Comparison of ENCODE assay signal across 23 cellular contexts in the genomic region with DNA sequence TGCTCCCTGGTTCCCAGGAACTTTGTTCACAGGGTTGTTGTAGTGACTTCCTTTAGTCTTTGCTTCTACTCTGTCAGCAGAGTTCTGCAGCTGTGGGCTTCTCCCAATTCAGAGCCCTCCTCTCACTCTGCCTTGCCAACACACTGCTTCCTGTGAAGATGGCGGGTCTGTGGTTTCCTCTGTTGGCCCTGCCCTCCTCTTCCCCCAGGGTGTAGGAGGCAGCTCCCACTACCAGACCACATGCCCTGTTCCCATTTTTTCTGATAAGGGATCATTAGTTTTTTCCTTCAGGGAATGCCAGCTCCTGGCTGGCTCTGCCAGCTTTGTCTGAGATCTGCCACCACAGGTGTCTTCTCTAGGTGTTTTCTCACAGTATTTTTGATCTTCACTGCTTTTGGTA. TPM values are rescaled to one million over a fixed set of nuclear protein-coding genes. Genes with fewer than 3 reads are reported as not detected.
A peak's percentile ranks its signal among the peaks of the same experiment; 100 is the strongest.
DNase-seq lines count a peak whose midpoint lies in the region; ATAC-seq, FAIRE-seq and TF ChIP-seq lines count a peak whose summit lies in the region.
"Had no signal": no experiment of that assay in that cellular context is flagged by ENCODE, and none has a peak within 500 bp of the region (broad histone marks: within the 10 kb centered on the region; RNA-seq: fewer than 3 reads in every experiment).

No MANE protein-coding gene starts in this region.

- H2AFZ ChIP-seq in HepG2 (ENCODE audit: low read length) (no peak overlapping the region), GM23248 (no peak overlapping the region)
- H2AFZ ChIP-seq: hepatocyte had no signal

- H3K4me2 ChIP-seq in HepG2 (ENCODE audit: low read depth, low read length) (no peak overlapping the region), GM23248 (ENCODE audit: unreplicated experiment) (no peak overlapping the region)
- H3K4me2 ChIP-seq: hepatocyte had no signal

- no peaks in the 10 kb centered on the region for H3K9me2 ChIP-seq in GM23248 (ENCODE audit: insufficient read depth)

- BruUV-seq in HepG2 (replicated peaks; lab: Mats Ljungman, UMichigan), result no TSS peak

- no CpG with 5 or more reads among the region's 1 CpG for WGBS in right lobe of liver (ENCODE audit: insufficient coverage, low coverage, low lambda C conversion rate, missing lambda C conversion rate)
- WGBS in HepG2 (ENCODE audit: low lambda C conversion rate), result 5% methylated on average over 1 of the region's 1 CpG
- WGBS in GM23248 (ENCODE audit: low coverage in 1 of 2, low lambda C conversion rate in 2 of 2, missing lambda C conversion rate in 2 of 2), 2 experiments, result 48 to 64% methylated on average over 1 of the region's 1 CpG

- H3K79me2 ChIP-seq in HepG2 (ENCODE audit: insufficient read depth, low read length), result no peaks in the 10 kb centered on the region
- no peaks in the 10 kb centered on the region for H3K79me2 ChIP-seq in GM23248 (ENCODE audit: insufficient read depth)
- H3K79me2 ChIP-seq: hepatocyte had no signal

- H3K9me3 ChIP-seq in right lobe of liver, result no peaks in the 10 kb centered on the region
- no peaks in the 10 kb centered on the region for H3K9me3 ChIP-seq in HepG2 (ENCODE audit: low read length)
- H3K9me3 ChIP-seq in GM23248 (ENCODE audit: low read depth), result no peaks in the 10 kb centered on the region
- H3K9me3 ChIP-seq: breast epithelium, Caco-2, vagina had no signal

- H3K27ac Mint-ChIP-seq in mesothelial cell of epicardium, result peak overlapping the region; percentile 40
- H3K27ac Mint-ChIP-seq: activated naive CD4-positive, alpha-beta T cell treated with anti-CD3 and anti-CD28 coated beads, Interleukin-2, amount 50 U/mL, for 24 hours; stimulated activated naive CD8-positive, alpha-beta T cell treated with anti-CD3 and anti-CD28 coated beads, Interleukin-15, Interleukin-2, amounts not matched to agents 100 ng/mL and 50 ng/mL, for 24 hours; T-helper 2 cell treated with Interferon-gamma antibody and Interleukin-4, amounts not matched to agents 5 μg/mL and 100 μg/mL, for 36 hours had no signal

- H3F3A ChIP-seq in GM23248 (ENCODE audit: insufficient read depth), result no peaks in the 10 kb centered on the region

- TF ChIP-seq EP300 in HepG2 (IDR thresholded peaks at IDR 0.05; ENCODE audit: low read depth in 2 of 2, low read length in 2 of 2) (no peak), HepG2 (CRISPR knock-in tag; IDR thresholded peaks at IDR 0.05; ENCODE audit: borderline replicate concordance) (no peak)

- no peak for TF ChIP-seq RAD21 in HepG2 (CRISPR knock-in tag; IDR thresholded peaks at IDR 0.05)

- H3K4me1 Mint-ChIP-seq in mesothelial cell of epicardium, result peaks cover 9% of the 10 kb centered on the region
- H3K4me1 Mint-ChIP-seq: activated naive CD4-positive, alpha-beta T cell treated with anti-CD3 and anti-CD28 coated beads, Interleukin-2, amount 50 U/mL, for 24 hours had no signal

- no peaks in the 10 kb centered on the region for H4K20me1 ChIP-seq in HepG2 (ENCODE audit: insufficient read depth, low read length)
- no peaks in the 10 kb centered on the region for H4K20me1 ChIP-seq in GM23248 (ENCODE audit: insufficient read depth)

- peaks cover 3% of the 10 kb centered on the region for H3K9me3 Mint-ChIP-seq in mesothelial cell of epicardium
- H3K9me3 Mint-ChIP-seq: activated naive CD4-positive, alpha-beta T cell treated with anti-CD3 and anti-CD28 coated beads, Interleukin-2, amount 50 U/mL, for 24 hours; stimulated activated naive CD8-positive, alpha-beta T cell treated with anti-CD3 and anti-CD28 coated beads, Interleukin-15, Interleukin-2, amounts not matched to agents 100 ng/mL and 50 ng/mL, for 24 hours; T-helper 2 cell treated with Interferon-gamma antibody and Interleukin-4, amounts not matched to agents 5 μg/mL and 100 μg/mL, for 36 hours had no signal

- H3K4me3 ChIP-seq in right lobe of liver (no peak overlapping the region), HepG2 (replicated peaks in 1 of 3; ENCODE audit: insufficient read depth in 1 of 3, low read depth in 2 of 3, low read length in 3 of 3) (no peak overlapping the region), GM23248 (no peak overlapping the region)
- H3K4me3 ChIP-seq: breast epithelium, hepatocyte, vagina had no signal

- TF ChIP-seq CTCF in right lobe of liver (IDR thresholded peaks at IDR 0.05) (no peak), HepG2 (CRISPR knock-in tag; IDR thresholded peaks at IDR 0.05) (no peak), mesothelial cell of epicardium (IDR thresholded peaks at IDR 0.05; ENCODE audit: unreplicated experiment) (no peak)

- ATAC-seq in right lobe of liver (peak in 3 of 4 donors; percentile 57 to 72 (median 60)), HepG2 (no peak), GM21390 (IDR thresholded peaks at IDR 0.05; ENCODE audit: unreplicated experiment) (no peak)

- CTCF ChIA-PET in HepG2 (lab: Yijun Ruan, JAX; ENCODE audit: low intra/inter-chr PET ratio, low total read pairs), result no interaction called here

- H3K4me1 ChIP-seq in right lobe of liver (no peaks in the 10 kb centered on the region), HepG2 (ENCODE audit: insufficient read depth, low read length) (no peaks in the 10 kb centered on the region), GM23248 (ENCODE audit: insufficient read depth) (no peaks in the 10 kb centered on the region)
- H3K4me1 ChIP-seq: breast epithelium, Caco-2, vagina had no signal

- TF ChIP-seq POLR2A in right lobe of liver (IDR thresholded peaks at IDR 0.05) (no peak), HepG2 (IDR thresholded peaks at IDR 0.05; ENCODE audit: insufficient read depth in 1 of 2, low read depth in 2 of 2, low read length in 2 of 2) (no peak)

- POLR2A ChIA-PET in HepG2 (lab: Yijun Ruan, JAX), result no interaction called here

- peaks cover 5% of the 10 kb centered on the region for H3K36me3 Mint-ChIP-seq in mesothelial cell of epicardium
- H3K36me3 Mint-ChIP-seq: activated naive CD4-positive, alpha-beta T cell treated with anti-CD3 and anti-CD28 coated beads, Interleukin-2, amount 50 U/mL, for 24 hours had no signal

- H3K27ac ChIP-seq in right lobe of liver, result no peak overlapping the region
- no peak overlapping the region for H3K27ac ChIP-seq in HepG2 (ENCODE audit: extremely low read length, insufficient read depth, low read length)
- no peak overlapping the region for H3K27ac ChIP-seq in GM23248
- H3K27ac ChIP-seq: breast epithelium, hepatocyte, vagina had no signal

- H3K27me3 Mint-ChIP-seq in mesothelial cell of epicardium (ENCODE audit: low read depth), result no peaks in the 10 kb centered on the region
- H3K27me3 Mint-ChIP-seq: activated naive CD4-positive, alpha-beta T cell treated with anti-CD3 and anti-CD28 coated beads, Interleukin-2, amount 50 U/mL, for 24 hours had no signal

- H3K9ac ChIP-seq in HepG2 (ENCODE audit: insufficient read depth, low read depth, low read length), result no peak overlapping the region
- no peak overlapping the region for H3K9ac ChIP-seq in GM23248

- FAIRE-seq in HepG2 (lab: Jason Lieb, UNC), result no peak
- FAIRE-seq: G401.6, GM12892 had no signal

- intact Hi-C loops in right lobe of liver (cut with DNase I), result no loop called here
- intact Hi-C loops in HepG2 (cut with micrococcal nuclease; ENCODE audit: unreplicated experiment), result no loop called here

- H3K27me3 ChIP-seq in right lobe of liver, result no peaks in the 10 kb centered on the region
- peaks cover 0 to 5% of the 10 kb centered on the region in 2 experiments; a peak in 1 of 5 replicates for H3K27me3 ChIP-seq in HepG2 (ENCODE audit: control insufficient read depth in 1 of 2, insufficient read depth in 2 of 2, low read length in 2 of 2)
- peaks cover 9% of the 10 kb centered on the region; the same call in 1 of the 2 replicates for H3K27me3 ChIP-seq in GM23248 (replicated peaks; ENCODE audit: insufficient read depth)
- H3K27me3 ChIP-seq: breast epithelium, hepatocyte, vagina had no signal

- H3K4me3 Mint-ChIP-seq in mesothelial cell of epicardium, result no peak overlapping the region
- H3K4me3 Mint-ChIP-seq: activated naive CD4-positive, alpha-beta T cell treated with anti-CD3 and anti-CD28 coated beads, Interleukin-2, amount 50 U/mL, for 24 hours; stimulated activated naive CD8-positive, alpha-beta T cell treated with anti-CD3 and anti-CD28 coated beads, Interleukin-15, Interleukin-2, amounts not matched to agents 100 ng/mL and 50 ng/mL, for 24 hours; T-helper 2 cell treated with Interferon-gamma antibody and Interleukin-4, amounts not matched to agents 5 μg/mL and 100 μg/mL, for 36 hours had no signal

- DNase-seq in right lobe of liver (no peak), HepG2 (ENCODE audit: low spot score) (no peak), UCSD-AML1 (lab: John Stamatoyannopoulos, UW; ENCODE audit: unreplicated experiment) (peak; percentile 74), mesothelial cell of epicardium (ENCODE audit: low spot score in 2 of 2, unreplicated experiment in 2 of 2) (no peak), NOMO-1 treated with dmso at 0.1 percent for 144 hours (lab: John Stamatoyannopoulos, UW; ENCODE audit: unreplicated experiment) (no peak), NCI-H748 treated with DMSO at 0.1 percent for 48 hours (lab: John Stamatoyannopoulos, UW) (no peak), GM23248 (no peak)
- DNase-seq: activated CD4-positive, CD25-positive, alpha-beta regulatory T cell treated with anti-CD3 and anti-CD28 coated beads, Interleukin-2, amount 50 U/mL, for 72 hours; Caco-2; effector memory CD4-positive, alpha-beta T cell; NCI-H146; NCI-H2227 treated with DMSO at 0.1 percent for 48 hours; SHP77 treated with DMSO at 0.1 percent for 48 hours had no signal

- in situ Hi-C loops in HepG2 (cut with HindIII; ENCODE audit: extremely low pct_ligation_motif_present, low pct_unique_long_range_greater_than_20kb) (no loop called here), GM23248 (cut with MboI) (no loop called here)

- no peaks in the 10 kb centered on the region for H3K36me3 ChIP-seq in right lobe of liver
- no peaks in the 10 kb centered on the region for H3K36me3 ChIP-seq in HepG2 (replicated peaks in 1 of 2; ENCODE audit: control insufficient read depth in 1 of 2, insufficient read depth in 2 of 2, low read length in 2 of 2)
- no peaks in the 10 kb centered on the region for H3K36me3 ChIP-seq in GM23248 (ENCODE audit: low read depth)
- H3K36me3 ChIP-seq: breast epithelium, vagina had no signal

RNA-seq across cellular contexts. Expression of a gene that starts 12.7 kb away (rescaled TPM):
- 1 to 10 TPM in 1 of 6 experiments, under 1 TPM in 2, not detected in 3; 0.62 to 1.0 (median 0.98) TPM for total RNA-seq in right lobe of liver
- not detected in 2 replicates for total RNA-seq in HepG2 (2016; rRNA removed; fragmentation: Illumina TruSeq; extraction: Trizol)
- not detected in 2 replicates for total RNA-seq in HepG2 (2016; cell fraction: cytosol; rRNA removed; fragmentation: Illumina TruSeq; extraction: Trizol; ENCODE audit: low read depth)
- total RNA-seq in HepG2 (2016; cell fraction: insoluble cytoplasmic fraction; rRNA removed; fragmentation: Illumina TruSeq; extraction: Trizol), result not detected in 2 replicates
- not detected in 2 replicates for total RNA-seq in HepG2 (2016; cell fraction: membrane; rRNA removed; fragmentation: Illumina TruSeq; extraction: Trizol)
- not detected in 2 replicates for total RNA-seq in HepG2 (2016; cell fraction: nucleus; rRNA removed; fragmentation: Illumina TruSeq; extraction: Trizol)
- polyA plus RNA-seq in HepG2 (2011; rRNA removed), result not detected in 2 replicates
- not detected in 2 replicates for polyA plus RNA-seq in HepG2 (2011; cell fraction: cytosol; rRNA removed)
- polyA plus RNA-seq in HepG2 (2011; cell fraction: nucleus; rRNA removed), result not detected in 2 replicates
- polyA plus RNA-seq in HepG2 (2012), result not detected in 2 replicates
- not detected in 2 replicates for polyA plus RNA-seq in HepG2 (2016; cell fraction: cytosol; fragmentation: Illumina TruSeq; extraction: Trizol; ENCODE audit: low read depth)
- not detected in 2 replicates for polyA plus RNA-seq in HepG2 (2016; cell fraction: insoluble cytoplasmic fraction; fragmentation: Illumina TruSeq; extraction: Trizol; ENCODE audit: low read depth)
- polyA plus RNA-seq in HepG2 (2016; cell fraction: membrane; fragmentation: Illumina TruSeq; extraction: Trizol; ENCODE audit: low read depth), result not detected in 2 replicates
- polyA plus RNA-seq in HepG2 (2016; cell fraction: nucleus; fragmentation: Illumina TruSeq; extraction: Trizol; ENCODE audit: insufficient read depth, low read depth), result not detected in 2 replicates
- polyA minus RNA-seq in HepG2 (2011; rRNA and poly(A)+ RNA removed; ENCODE audit: low replicate concordance), result not detected in 2 replicates
- polyA minus RNA-seq in HepG2 (2011; cell fraction: cytosol; rRNA and poly(A)+ RNA removed), result not detected in 2 replicates
- not detected in 2 replicates for polyA minus RNA-seq in HepG2 (2011; cell fraction: nucleus; rRNA and poly(A)+ RNA removed)
- total RNA-seq in mesothelial cell of epicardium, result 12.9 to 15.4 TPM (median 13.1 TPM) in 3 replicates
- not detected in 2 replicates for total RNA-seq in GM23248 (2014; rRNA removed; shearing (Covaris generic))
- polyA plus RNA-seq in GM23248 (2016; fragmentation: Nextera tagmentation; extraction: Ambion mirVana), result not detected in 2 replicates
- total RNA-seq: Caco-2 had no signal
- polyA plus RNA-seq: AG04450 had no signal

Comparison
In these comparisons a context has a peak if more than half of its experiments do, and no peak if none do; other contexts are left out.
1. ATAC-seq: peak in right lobe of liver (3 of 4); none in HepG2 (single experiment) and GM21390 (single experiment).